8 cellular contexts compared by ENCODE assay signal in genomic region chr19:36489920-36490415, GRCh38. TPM values are rescaled to one million over a fixed set of nuclear protein-coding genes. Genes with fewer than 3 reads are reported as not detected.
DNase-seq lines count a peak whose midpoint lies in the region; ATAC-seq and TF ChIP-seq lines count a peak whose summit lies in the region.

No MANE protein-coding gene starts in this region.

- H3K27ac ChIP-seq in endodermal cell (ENCODE audit: low read depth, low read length), result peak overlapping the region; percentile 97

- H3K9me3 ChIP-seq in endodermal cell (ENCODE audit: control insufficient read depth, low read length), result peaks cover 21% of the 10 kb centered on the region

- ATAC-seq in HG02840 (IDR thresholded peaks at IDR 0.05; ENCODE audit: low FRiP score, unreplicated experiment), result peak; percentile 50
- peak; percentile 66 for ATAC-seq in stimulated activated effector memory CD8-positive, alpha-beta T cell treated with anti-CD3 and anti-CD28 coated beads, Interleukin-12 subunit alpha, Interleukin-12 subunit beta, amount 100 ng/mL, for 72 hours

- H3K4me3 Mint-ChIP-seq in activated CD4-positive, alpha-beta T cell treated with anti-CD3 and anti-CD28 coated beads, Interleukin-2, amount 10 ng/mL, durations not matched to agents 24 days and 14 days, result peak overlapping the region; percentile 99
- H3K4me3 Mint-ChIP-seq in endodermal cell, result peak overlapping the region; percentile 90
- peak overlapping the region; percentile 89 for H3K4me3 Mint-ChIP-seq in stimulated activated effector memory CD8-positive, alpha-beta T cell treated with anti-CD3 and anti-CD28 coated beads, Interleukin-12 subunit alpha, Interleukin-12 subunit beta, amount 100 ng/mL, for 72 hours

- H3K36me3 ChIP-seq in endodermal cell (ENCODE audit: control insufficient read depth, insufficient read depth, low read length), result no peaks in the 10 kb centered on the region

- intact Hi-C loops in activated CD4-positive, alpha-beta T cell treated with anti-CD3 and anti-CD28 coated beads, Interleukin-2, amount 10 ng/mL, durations not matched to agents 24 days and 14 days (cut with micrococcal nuclease), result loop anchor here (1.0 to 5.0 kb wide), 12 partner anchors 38 to 977 kb away; partner anchors contain the start of genes ZFP14, ZFP82, ZNF260 and ZNF382

- peak overlapping the region; percentile 99 for H3K27ac Mint-ChIP-seq in activated CD4-positive, alpha-beta T cell treated with anti-CD3 and anti-CD28 coated beads, Interleukin-2, amount 10 ng/mL, durations not matched to agents 24 days and 14 days
- peak overlapping the region; percentile 100 for H3K27ac Mint-ChIP-seq in endodermal cell
- H3K27ac Mint-ChIP-seq in stimulated activated effector memory CD8-positive, alpha-beta T cell treated with anti-CD3 and anti-CD28 coated beads, Interleukin-12 subunit alpha, Interleukin-12 subunit beta, amount 100 ng/mL, for 72 hours, result peak overlapping the region; percentile 97

- 18 to 38% methylated on average over 10 to 15 of the region's 15 CpGs for WGBS in endodermal cell (ENCODE audit: insufficient coverage in 1 of 2, insufficient read length in 1 of 2), 2 experiments

- H3K4me3 ChIP-seq in endodermal cell (ENCODE audit: low read length), result peak overlapping the region; percentile 87

- H3K4me1 Mint-ChIP-seq in activated CD4-positive, alpha-beta T cell treated with anti-CD3 and anti-CD28 coated beads, Interleukin-2, amount 10 ng/mL, durations not matched to agents 24 days and 14 days, result peaks cover 23% of the 10 kb centered on the region
- H3K4me1 Mint-ChIP-seq in endodermal cell, result peaks cover 2% of the 10 kb centered on the region
- peaks cover 37% of the 10 kb centered on the region for H3K4me1 Mint-ChIP-seq in stimulated activated effector memory CD8-positive, alpha-beta T cell treated with anti-CD3 and anti-CD28 coated beads, Interleukin-12 subunit alpha, Interleukin-12 subunit beta, amount 100 ng/mL, for 72 hours

- peaks cover 18% of the 10 kb centered on the region for H3K36me3 Mint-ChIP-seq in activated CD4-positive, alpha-beta T cell treated with anti-CD3 and anti-CD28 coated beads, Interleukin-2, amount 10 ng/mL, durations not matched to agents 24 days and 14 days (ENCODE audit: low read depth)
- H3K36me3 Mint-ChIP-seq in endodermal cell (ENCODE audit: low read depth), result peaks cover 18% of the 10 kb centered on the region
- peaks cover 27% of the 10 kb centered on the region for H3K36me3 Mint-ChIP-seq in stimulated activated effector memory CD8-positive, alpha-beta T cell treated with anti-CD3 and anti-CD28 coated beads, Interleukin-12 subunit alpha, Interleukin-12 subunit beta, amount 100 ng/mL, for 72 hours

- no peaks in the 10 kb centered on the region for H3K27me3 Mint-ChIP-seq in activated CD4-positive, alpha-beta T cell treated with anti-CD3 and anti-CD28 coated beads, Interleukin-2, amount 10 ng/mL, durations not matched to agents 24 days and 14 days
- H3K27me3 Mint-ChIP-seq in endodermal cell (ENCODE audit: insufficient read depth), result no peaks in the 10 kb centered on the region

- peak; percentile 42 to 50 for DNase-seq in activated CD4-positive, alpha-beta T cell treated with anti-CD3 and anti-CD28 coated beads for 24 hours (ENCODE audit: low read depth in 2 of 2)
- DNase-seq in activated CD4-positive, alpha-beta T cell treated with anti-CD3 and anti-CD28 coated beads for 1 hour, result no peak
- DNase-seq in NCI-H2171 treated with DMSO at 0.1 percent for 48 hours (lab: John Stamatoyannopoulos, UW) (peak; percentile 96), endodermal cell (peak; percentile 95), middle frontal gyrus (ENCODE audit: extremely low spot score, low spot score) (peak; percentile 71)
- DNase-seq in activated CD4-positive, alpha-beta T cell treated with anti-CD3 and anti-CD28 coated beads, Interleukin-2, amount 10 ng/mL, durations not matched to agents 24 days and 14 days, result peak; percentile 92
- peak in 1 of 2 donors; percentile 54 for DNase-seq in stimulated activated effector memory CD8-positive, alpha-beta T cell treated with anti-CD3 and anti-CD28 coated beads, Interleukin-12 subunit alpha, Interleukin-12 subunit beta, amount 100 ng/mL, for 72 hours (ENCODE audit: low spot score in 2 of 2)

- peak overlapping the region; percentile 97 for H3K9ac ChIP-seq in endodermal cell (ENCODE audit: extremely low read depth, low read length, poor library complexity, severe bottlenecking)

- peaks cover 8% of the 10 kb centered on the region for H3K9me3 Mint-ChIP-seq in activated CD4-positive, alpha-beta T cell treated with anti-CD3 and anti-CD28 coated beads, Interleukin-2, amount 10 ng/mL, durations not matched to agents 24 days and 14 days
- H3K9me3 Mint-ChIP-seq in endodermal cell, result peaks cover 34% of the 10 kb centered on the region
- peaks cover 6% of the 10 kb centered on the region for H3K9me3 Mint-ChIP-seq in stimulated activated effector memory CD8-positive, alpha-beta T cell treated with anti-CD3 and anti-CD28 coated beads, Interleukin-12 subunit alpha, Interleukin-12 subunit beta, amount 100 ng/mL, for 72 hours

- H3K27me3 ChIP-seq in endodermal cell (ENCODE audit: control insufficient read depth, insufficient read depth, low read length, poor library complexity, severe bottlenecking), result no peaks in the 10 kb centered on the region

- no peaks in the 10 kb centered on the region for H3K4me1 ChIP-seq in endodermal cell (ENCODE audit: control insufficient read depth, insufficient read depth, low read length)

- no peak for TF ChIP-seq CTCF in endodermal cell (conservative IDR thresholded peaks at IDR 0.05)

RNA-seq across cellular contexts. Expression of gene ZNF566, which starts 0.6 kb away (rescaled TPM):
- 7.2 and 8.5 TPM in 2 replicates for total RNA-seq in activated CD4-positive, alpha-beta T cell treated with anti-CD3 and anti-CD28 coated beads, Interleukin-2, amount 10 ng/mL, durations not matched to agents 24 days and 14 days
- total RNA-seq in endodermal cell, result 10 to 100 TPM; 10.8 to 13.2 TPM
- polyA plus RNA-seq in endodermal cell (2013, experiment 1 of 2), result 13.3 TPM
- 13.2 TPM for polyA plus RNA-seq in endodermal cell (2013, experiment 2 of 2)

RNA-seq across cellular contexts. Expression of gene ZNF260, which starts 38.1 kb away (rescaled TPM):
- total RNA-seq in activated CD4-positive, alpha-beta T cell treated with anti-CD3 and anti-CD28 coated beads, Interleukin-2, amount 10 ng/mL, durations not matched to agents 24 days and 14 days, result 6.7 and 8.0 TPM in 2 replicates
- 10 to 100 TPM; 47.3 to 56.3 TPM for total RNA-seq in endodermal cell
- 33.5 TPM for polyA plus RNA-seq in endodermal cell (2013, experiment 1 of 2)
- 27.9 TPM for polyA plus RNA-seq in endodermal cell (2013, experiment 2 of 2)
